In the genomic region with DNA sequence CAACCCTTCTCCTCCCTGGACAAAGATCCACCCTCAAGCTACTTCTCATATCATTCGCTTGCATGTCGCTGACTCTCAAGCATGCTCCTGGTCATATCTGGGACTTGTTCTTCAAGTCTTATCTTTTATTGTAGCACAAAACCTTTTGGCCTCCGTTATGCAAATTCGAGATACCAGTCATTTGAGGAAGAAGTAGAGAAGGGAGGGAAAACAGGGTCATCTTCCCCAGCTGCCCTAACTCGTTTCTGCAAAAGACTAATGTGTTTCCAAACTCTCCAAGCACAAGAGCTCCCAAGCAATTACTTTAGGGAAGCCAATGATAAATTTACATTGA, we compare ENCODE assay signal across 1 cellular context.
TF ChIP-seq lines count a peak whose summit lies in the region.

No MANE protein-coding gene starts in this region.

TF ChIP-seq in IMR-90, 13 proteins besides CTCF, POLR2A, EP300 and RAD21:
- TF ChIP-seq BHLHE40 (IDR thresholded peaks at IDR 0.05; ENCODE audit: low read depth, low read length): no peak
- TF ChIP-seq CEBPB (IDR thresholded peaks at IDR 0.05; ENCODE audit: low read depth, low read length): no peak
- no peak for TF ChIP-seq SMC3 (IDR thresholded peaks at IDR 0.05; ENCODE audit: low read depth, low read length)
- TF ChIP-seq RFX5 (IDR thresholded peaks at IDR 0.05; ENCODE audit: low read depth, low read length): no peak
- no peak for TF ChIP-seq RCOR1 (IDR thresholded peaks at IDR 0.05; ENCODE audit: insufficient replicate concordance, low read length)
- no peak for TF ChIP-seq NFE2L2 (IDR thresholded peaks at IDR 0.05; ENCODE audit: low read depth, low read length)
